14 cellular contexts compared by ENCODE assay signal in the genomic region with DNA sequence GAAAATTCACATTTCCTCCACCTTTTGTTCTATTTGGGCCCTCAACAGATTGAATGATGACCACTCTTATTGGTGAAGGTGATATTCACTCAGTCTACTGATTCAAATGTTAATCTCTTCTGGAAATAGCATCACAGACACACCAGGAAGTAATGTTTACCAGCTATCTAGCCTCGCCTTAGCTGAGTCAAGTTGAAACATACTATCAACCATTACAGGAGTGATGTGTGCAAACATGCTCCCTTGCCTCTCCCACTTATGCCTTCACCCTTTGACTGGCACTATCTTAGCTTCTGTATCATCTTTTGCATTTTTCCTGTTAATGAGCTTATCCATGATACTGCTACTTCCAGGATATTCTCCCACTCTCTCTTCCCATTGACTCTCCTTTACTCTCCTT.
DNase-seq lines count a peak whose midpoint lies in the region; ATAC-seq, FAIRE-seq and TF ChIP-seq lines count a peak whose summit lies in the region.
"Had no signal": no experiment of that assay in that cellular context is flagged by ENCODE, and none has a peak within 500 bp of the region (broad histone marks: within the 10 kb centered on the region; RNA-seq: fewer than 3 reads in every experiment).

No MANE protein-coding gene starts in this region.

- H3K36me3 ChIP-seq in keratinocyte (ENCODE audit: control insufficient read depth in 2 of 2, extremely low read depth in 1 of 2, insufficient read depth in 2 of 2, low read length in 2 of 2): no peaks in the 10 kb centered on the region

- H3K4me3 Mint-ChIP-seq in endothelial cell (ENCODE audit: unreplicated experiment): no peak overlapping the region
- H3K4me3 Mint-ChIP-seq: activated naive CD8-positive, alpha-beta T cell treated with anti-CD3 and anti-CD28 coated beads, Interleukin-2, amount 10 ng/mL, durations not matched to agents 7 days and 5 days; CD8-positive, alpha-beta T cell had no signal

- no peaks in the 10 kb centered on the region for H3K36me3 Mint-ChIP-seq in endothelial cell (ENCODE audit: low read depth, unreplicated experiment)
- H3K36me3 Mint-ChIP-seq: activated naive CD8-positive, alpha-beta T cell treated with anti-CD3 and anti-CD28 coated beads, Interleukin-2, amount 10 ng/mL, durations not matched to agents 7 days and 5 days; CD8-positive, alpha-beta T cell had no signal

- peaks cover 5% of the 10 kb centered on the region for H3K4me1 Mint-ChIP-seq in endothelial cell (ENCODE audit: unreplicated experiment)
- H3K4me1 Mint-ChIP-seq: activated naive CD8-positive, alpha-beta T cell treated with anti-CD3 and anti-CD28 coated beads, Interleukin-2, amount 10 ng/mL, durations not matched to agents 7 days and 5 days had no signal

- no peaks in the 10 kb centered on the region for H3K9me3 Mint-ChIP-seq in endothelial cell (ENCODE audit: unreplicated experiment)
- H3K9me3 Mint-ChIP-seq: activated naive CD8-positive, alpha-beta T cell treated with anti-CD3 and anti-CD28 coated beads, Interleukin-2, amount 10 ng/mL, durations not matched to agents 7 days and 5 days; CD8-positive, alpha-beta T cell had no signal

- dilution Hi-C loops in keratinocyte (cut with MboI; ENCODE audit: extremely low pct_ligation_motif_present, low sequenced_read_pairs): no loop called here

- no peaks in the 10 kb centered on the region for H3K27me3 ChIP-seq in keratinocyte (ENCODE audit: control insufficient read depth, extremely low read depth, insufficient read depth, low read length)

- FAIRE-seq in keratinocyte (lab: Jason Lieb, UNC): peak; percentile 67

- no peak overlapping the region for H2AFZ ChIP-seq in keratinocyte (ENCODE audit: control insufficient read depth, low read length)

- DNase-seq in keratinocyte (ENCODE audit: low read depth, low spot score) (no peak), endothelial cell (ENCODE audit: low spot score) (no peak), NCI-H1417 (lab: John Stamatoyannopoulos, UW) (no peak), NOMO-1 (lab: John Stamatoyannopoulos, UW; ENCODE audit: unreplicated experiment in 2 of 2) (no peak), AG08396 (ENCODE audit: low spot score) (no peak)
- DNase-seq: activated naive CD8-positive, alpha-beta T cell treated with anti-CD3 and anti-CD28 coated beads, Interleukin-2, amount 10 ng/mL, durations not matched to agents 7 days and 5 days; CD8-positive, alpha-beta T cell; left ventricle myocardium superior; NCI-H2171 treated with DMSO at 0.1 percent for 48 hours; stimulated activated CD4-positive, alpha-beta T cell treated with anti-CD3 and anti-CD28 coated beads, Interleukin-12 subunit alpha, Interleukin-12 subunit beta, amount 100 ng/mL, for 4 hours had no signal

- no peak overlapping the region for H3K27ac ChIP-seq in keratinocyte (ENCODE audit: control insufficient read depth, insufficient read depth, low read length)

- no peaks in the 10 kb centered on the region for H4K20me1 ChIP-seq in keratinocyte (ENCODE audit: control insufficient read depth, extremely low read depth, insufficient read depth, low read length)

- H3K27ac Mint-ChIP-seq in endothelial cell (ENCODE audit: unreplicated experiment): no peak overlapping the region
- H3K27ac Mint-ChIP-seq: activated naive CD8-positive, alpha-beta T cell treated with anti-CD3 and anti-CD28 coated beads, Interleukin-2, amount 10 ng/mL, durations not matched to agents 7 days and 5 days; CD8-positive, alpha-beta T cell had no signal

- H3K4me1 ChIP-seq in keratinocyte (ENCODE audit: control insufficient read depth, extremely low read depth, insufficient read depth, low read length): peaks cover 2% of the 10 kb centered on the region

- H3K4me2 ChIP-seq in keratinocyte (ENCODE audit: control insufficient read depth, extremely low read depth, insufficient read depth, low read depth, low read length): no peak overlapping the region

- H3K9ac ChIP-seq in keratinocyte (ENCODE audit: control insufficient read depth, extremely low read depth, insufficient read depth, low read length): no peak overlapping the region

- H3K9me3 ChIP-seq in keratinocyte (ENCODE audit: control insufficient read depth, low read depth, low read length): no peaks in the 10 kb centered on the region

- H3K79me2 ChIP-seq in keratinocyte (ENCODE audit: control insufficient read depth, insufficient read depth, low read length): no peaks in the 10 kb centered on the region

- TF ChIP-seq CTCF in keratinocyte (optimal IDR thresholded peaks at IDR 0.05 in 1 of 3, IDR thresholded peaks at IDR 0.05 in 1 of 3, conservative IDR thresholded peaks at IDR 0.05 in 1 of 3; ENCODE audit: extremely low read depth in 1 of 3, insufficient read depth in 2 of 3, low read length in 3 of 3) (no peak), endothelial cell (IDR thresholded peaks at IDR 0.05; ENCODE audit: unreplicated experiment) (no peak)

- H3K4me3 ChIP-seq in keratinocyte (ENCODE audit: control insufficient read depth in 2 of 3, extremely low read depth in 1 of 3, insufficient read depth in 2 of 3, low read depth in 1 of 3, low read length in 3 of 3): no peak overlapping the region

- no peaks in the 10 kb centered on the region for H3K27me3 Mint-ChIP-seq in endothelial cell (ENCODE audit: unreplicated experiment)

- H3K9me1 ChIP-seq in keratinocyte (ENCODE audit: control insufficient read depth, extremely low read depth, insufficient read depth, low read length): no peaks in the 10 kb centered on the region

- ATAC-seq in GM18907 (IDR thresholded peaks at IDR 0.05; ENCODE audit: unreplicated experiment) (peak; percentile 94), GM21737 (IDR thresholded peaks at IDR 0.05; ENCODE audit: unreplicated experiment) (peak; percentile 87), HG03135 (IDR thresholded peaks at IDR 0.05; ENCODE audit: unreplicated experiment) (peak; percentile 64)
- ATAC-seq: CD8-positive, alpha-beta T cell; left ventricle myocardium superior; Panc1 had no signal
